ENCODE assay signal across 8 cellular contexts in genomic region chr17:50550661-50551432, GRCh38. TPM values are rescaled to one million over a fixed set of nuclear protein-coding genes. Genes with fewer than 3 reads are reported as not detected.
DNase-seq lines count a peak whose midpoint lies in the region; ATAC-seq and TF ChIP-seq lines count a peak whose summit lies in the region.

No MANE protein-coding gene starts in this region.

- H3K4me1 ChIP-seq in heart right ventricle, result peaks cover 0 to 24% (median 12%) of the 10 kb centered on the region in 9 donors

- H3K36me3 ChIP-seq in heart right ventricle, result peaks cover 0 to 50% (median 0%) of the 10 kb centered on the region in 9 donors

- DNase-seq in G401 (ENCODE audit: low spot score) (peak; percentile 95), NCI-H128 (lab: John Stamatoyannopoulos, UW; ENCODE audit: unreplicated experiment) (peak; percentile 51), heart right ventricle (peak; percentile 80 to 84), retina (peak; percentile 89)
- DNase-seq in activated naive CD4-positive, alpha-beta T cell treated with anti-CD3 and anti-CD28 coated beads, Interleukin-2, amount 10 ng/mL, durations not matched to agents 7 days and 5 days, result no peak
- DNase-seq in activated T-helper 2 cell treated with anti-CD3 and anti-CD28 coated beads, Interferon-gamma antibody, Interleukin-2, Interleukin-4, amounts not matched to agents 10 μg/mL and 5 μg/mL and 100 μg/mL, durations not matched to agents 14 hours and 24 hours and 36 hours (ENCODE audit: low spot score), result no peak

- in situ Hi-C loops in G401 (cut with HindIII; ENCODE audit: low sequenced_read_pairs), result no loop called here

- H3K4me3 ChIP-seq in heart right ventricle, result no peak overlapping the region

- no peaks in the 10 kb centered on the region for H3K9me3 Mint-ChIP-seq in activated naive CD4-positive, alpha-beta T cell treated with anti-CD3 and anti-CD28 coated beads, Interleukin-2, amount 10 ng/mL, durations not matched to agents 7 days and 5 days
- no peaks in the 10 kb centered on the region for H3K9me3 Mint-ChIP-seq in activated T-helper 2 cell treated with anti-CD3 and anti-CD28 coated beads, Interferon-gamma antibody, Interleukin-2, Interleukin-4, amounts not matched to agents 10 μg/mL and 5 μg/mL and 100 μg/mL, durations not matched to agents 14 hours and 24 hours and 36 hours

- peak; percentile 91 for TF ChIP-seq CTCF in VCaP (conservative IDR thresholded peaks at IDR 0.05)
- TF ChIP-seq CTCF in heart right ventricle (IDR thresholded peaks at IDR 0.05), result peak; percentile 67 to 94 (median 88)

- peak overlapping the region; percentile 94 for H3K27ac ChIP-seq in VCaP
- H3K27ac ChIP-seq in heart right ventricle, result peak overlapping the region in 1 of 10 donors; percentile 34

- H3K9me3 ChIP-seq in heart right ventricle, result no peaks in the 10 kb centered on the region

- peaks cover 21% of the 10 kb centered on the region for H3K27me3 Mint-ChIP-seq in activated naive CD4-positive, alpha-beta T cell treated with anti-CD3 and anti-CD28 coated beads, Interleukin-2, amount 10 ng/mL, durations not matched to agents 7 days and 5 days
- H3K27me3 Mint-ChIP-seq in activated T-helper 2 cell treated with anti-CD3 and anti-CD28 coated beads, Interferon-gamma antibody, Interleukin-2, Interleukin-4, amounts not matched to agents 10 μg/mL and 5 μg/mL and 100 μg/mL, durations not matched to agents 14 hours and 24 hours and 36 hours (ENCODE audit: low read depth), result peaks cover 4% of the 10 kb centered on the region

- H3K4me1 Mint-ChIP-seq in activated naive CD4-positive, alpha-beta T cell treated with anti-CD3 and anti-CD28 coated beads, Interleukin-2, amount 10 ng/mL, durations not matched to agents 7 days and 5 days, result peaks cover 7% of the 10 kb centered on the region
- peaks cover 2% of the 10 kb centered on the region for H3K4me1 Mint-ChIP-seq in activated T-helper 2 cell treated with anti-CD3 and anti-CD28 coated beads, Interferon-gamma antibody, Interleukin-2, Interleukin-4, amounts not matched to agents 10 μg/mL and 5 μg/mL and 100 μg/mL, durations not matched to agents 14 hours and 24 hours and 36 hours (ENCODE audit: low read depth)

- H3K27ac Mint-ChIP-seq in activated naive CD4-positive, alpha-beta T cell treated with anti-CD3 and anti-CD28 coated beads, Interleukin-2, amount 10 ng/mL, durations not matched to agents 7 days and 5 days, result no peak overlapping the region
- no peak overlapping the region for H3K27ac Mint-ChIP-seq in activated T-helper 2 cell treated with anti-CD3 and anti-CD28 coated beads, Interferon-gamma antibody, Interleukin-2, Interleukin-4, amounts not matched to agents 10 μg/mL and 5 μg/mL and 100 μg/mL, durations not matched to agents 14 hours and 24 hours and 36 hours

- no peaks in the 10 kb centered on the region for H3K27me3 ChIP-seq in heart right ventricle

- whole genome bisulfite sequencing in heart right ventricle, 2 donors, result 49 to 54% methylated on average over 32 of the region's 32 CpGs

- H3K4me3 Mint-ChIP-seq in activated naive CD4-positive, alpha-beta T cell treated with anti-CD3 and anti-CD28 coated beads, Interleukin-2, amount 10 ng/mL, durations not matched to agents 7 days and 5 days, result no peak overlapping the region
- no peak overlapping the region for H3K4me3 Mint-ChIP-seq in activated T-helper 2 cell treated with anti-CD3 and anti-CD28 coated beads, Interferon-gamma antibody, Interleukin-2, Interleukin-4, amounts not matched to agents 10 μg/mL and 5 μg/mL and 100 μg/mL, durations not matched to agents 14 hours and 24 hours and 36 hours (ENCODE audit: low read depth)

- CTCF ChIA-PET in activated naive CD4-positive, alpha-beta T cell treated with anti-CD3 and anti-CD28 coated beads, Interleukin-2, amount 10 ng/mL, durations not matched to agents 7 days and 5 days (lab: Charles Lee), result interaction anchor here (0.9 to 3.4 kb wide), 7 partner anchors 9 to 290 kb away, joined by 3 to 22 read pairs (median 5); partner anchors contain the start of gene CACNA1G

- H3K36me3 Mint-ChIP-seq in activated naive CD4-positive, alpha-beta T cell treated with anti-CD3 and anti-CD28 coated beads, Interleukin-2, amount 10 ng/mL, durations not matched to agents 7 days and 5 days, result no peaks in the 10 kb centered on the region
- no peaks in the 10 kb centered on the region for H3K36me3 Mint-ChIP-seq in activated T-helper 2 cell treated with anti-CD3 and anti-CD28 coated beads, Interferon-gamma antibody, Interleukin-2, Interleukin-4, amounts not matched to agents 10 μg/mL and 5 μg/mL and 100 μg/mL, durations not matched to agents 14 hours and 24 hours and 36 hours (ENCODE audit: low read depth)

- intact Hi-C loops in heart right ventricle (cut with DNase I), result loop anchor here (1.0 to 5.0 kb wide), 12 partner anchors 61 to 292 kb away; no protein-coding TSS in a partner anchor
- intact Hi-C loops in activated T-helper 2 cell treated with anti-CD3 and anti-CD28 coated beads, Interferon-gamma antibody, Interleukin-2, Interleukin-4, amounts not matched to agents 10 μg/mL and 5 μg/mL and 100 μg/mL, durations not matched to agents 14 hours and 24 hours and 36 hours (cut with micrococcal nuclease), result no loop called here

- ATAC-seq in heart right ventricle (peak; percentile 53 to 83 (median 74)), HG03469 (IDR thresholded peaks at IDR 0.05; ENCODE audit: unreplicated experiment) (no peak)

RNA-seq across cellular contexts. Expression of gene SPATA20, which starts 3.9 kb away (rescaled TPM):
- 39.4 and 59.1 TPM in 2 replicates for total RNA-seq in G401 (2014; rRNA removed; shearing (Covaris generic))
- total RNA-seq in heart right ventricle, result 10 to 100 TPM; 18.5 to 80.6 (median 63.3) TPM
- polyA plus RNA-seq in heart right ventricle, result 10 to 100 TPM; 12.6 to 88.4 TPM
- total RNA-seq in activated T-helper 2 cell treated with anti-CD3 and anti-CD28 coated beads, Interferon-gamma antibody, Interleukin-2, Interleukin-4, amounts not matched to agents 10 μg/mL and 5 μg/mL and 100 μg/mL, durations not matched to agents 14 hours and 24 hours and 36 hours, result 30.5 and 31.0 TPM in 2 replicates

RNA-seq across cellular contexts. Expression of gene CACNA1G, which starts 9.7 kb away (rescaled TPM):
- 5.1 and 13.0 TPM in 2 replicates for total RNA-seq in G401 (2014; rRNA removed; shearing (Covaris generic))
- total RNA-seq in heart right ventricle, result under 1 TPM; 0.14 to 0.46 (median 0.27) TPM
- polyA plus RNA-seq in heart right ventricle, result under 1 TPM; 0.04 to 0.22 TPM
- total RNA-seq in activated T-helper 2 cell treated with anti-CD3 and anti-CD28 coated beads, Interferon-gamma antibody, Interleukin-2, Interleukin-4, amounts not matched to agents 10 μg/mL and 5 μg/mL and 100 μg/mL, durations not matched to agents 14 hours and 24 hours and 36 hours, result not detected in 2 replicates

RNA-seq across cellular contexts. Expression of gene EPN3, which starts 18.3 kb away (rescaled TPM):
- total RNA-seq in G401 (2014; rRNA removed; shearing (Covaris generic)), result 2.3 and 2.8 TPM in 2 replicates
- total RNA-seq in heart right ventricle, result 10 to 100 TPM in 5 of 10 donors, 1 to 10 TPM in 5; 5.2 to 21.5 (median 10.1) TPM
- polyA plus RNA-seq in heart right ventricle, result 10 to 100 TPM in 1 of 2 donors, 1 to 10 TPM in 1; 3.0 to 18.9 TPM
- not detected in 2 replicates for total RNA-seq in activated T-helper 2 cell treated with anti-CD3 and anti-CD28 coated beads, Interferon-gamma antibody, Interleukin-2, Interleukin-4, amounts not matched to agents 10 μg/mL and 5 μg/mL and 100 μg/mL, durations not matched to agents 14 hours and 24 hours and 36 hours

RNA-seq across cellular contexts. Expression of gene MYCBPAP, which starts 42.6 kb away (rescaled TPM):
- total RNA-seq in G401 (2014; rRNA removed; shearing (Covaris generic)), result 0.58 and 1.7 TPM in 2 replicates
- total RNA-seq in heart right ventricle, result 1 to 10 TPM in 4 of 10 donors, under 1 TPM in 6; 0.19 to 1.6 (median 0.59) TPM
- under 1 TPM; 0.17 to 0.80 TPM for polyA plus RNA-seq in heart right ventricle
- total RNA-seq in activated T-helper 2 cell treated with anti-CD3 and anti-CD28 coated beads, Interferon-gamma antibody, Interleukin-2, Interleukin-4, amounts not matched to agents 10 μg/mL and 5 μg/mL and 100 μg/mL, durations not matched to agents 14 hours and 24 hours and 36 hours, result 3.1 and 4.4 TPM in 2 replicates

Comparison
In these comparisons a context has a peak if more than half of its experiments do, and no peak if none do; other contexts are left out.
1. DNase-seq: peak in G401 (single experiment), NCI-H128 (single experiment), heart right ventricle (2 of 2) and retina (single experiment); none in activated naive CD4-positive, alpha-beta T cell treated with anti-CD3 and anti-CD28 coated beads, Interleukin-2, amount 10 ng/mL, durations not matched to agents 7 days and 5 days (single experiment) and activated T-helper 2 cell treated with anti-CD3 and anti-CD28 coated beads, Interferon-gamma antibody, Interleukin-2, Interleukin-4, amounts not matched to agents 10 μg/mL and 5 μg/mL and 100 μg/mL, durations not matched to agents 14 hours and 24 hours and 36 hours (single experiment).